16 cellular contexts compared by ENCODE assay signal in the genomic region with DNA sequence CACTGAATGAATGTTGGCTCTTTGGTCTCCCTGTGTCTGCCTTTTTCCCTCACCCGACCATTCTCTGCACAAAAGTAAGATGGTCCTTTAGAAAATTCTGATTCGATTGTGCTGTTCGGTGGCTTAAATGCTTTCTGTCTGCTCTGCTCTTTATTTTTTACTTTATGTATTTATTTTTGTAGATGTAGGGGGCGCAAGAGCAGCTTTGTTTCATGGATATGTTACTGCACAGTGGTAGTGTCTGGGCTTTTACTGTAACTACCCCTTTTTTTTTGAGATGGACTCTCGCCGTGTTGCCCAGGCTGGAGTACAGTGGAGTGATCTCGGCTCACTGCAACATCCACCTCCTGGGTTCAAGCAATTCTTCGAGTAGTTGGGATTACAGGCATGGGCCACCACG.
DNase-seq lines count a peak whose midpoint lies in the region; ATAC-seq and TF ChIP-seq lines count a peak whose summit lies in the region.
"Had no signal": no experiment of that assay in that cellular context is flagged by ENCODE, and none has a peak within 500 bp of the region (broad histone marks: within the 10 kb centered on the region; RNA-seq: fewer than 3 reads in every experiment).

No MANE protein-coding gene starts in this region.

- peak; percentile 29; the same call in 1 of the 3 replicates for ATAC-seq in SK-N-SH treated with all-trans-retinoic acid at 6 μM for 48 hours
- no peak for ATAC-seq in GM21390 (IDR thresholded peaks at IDR 0.05; ENCODE audit: unreplicated experiment)
- ATAC-seq: HepG2 had no signal

- peak; percentile 28 for DNase-seq in SIG-M5 treated with dmso at 0.1 percent for 504 hours (lab: John Stamatoyannopoulos, UW; ENCODE audit: unreplicated experiment)
- DNase-seq in SIG-M5 (lab: John Stamatoyannopoulos, UW): no peak
- peak; percentile 37 for DNase-seq in NAMALWA (ENCODE audit: low spot score)
- DNase-seq in T-helper 9 cell: no peak
- DNase-seq in T-helper 2 cell: no peak
- no peak for DNase-seq in HuH-7 (ENCODE audit: low spot score)
- DNase-seq: Caco-2, DMS79, GM23248, NCI-H1092, NCI-H1694 treated with DMSO at 0.1 percent for 48 hours, NCI-H345, RPMI8226 had no signal

TF ChIP-seq in SK-N-SH treated with all-trans-retinoic acid at 6 μM for 48 hours, 23 proteins besides CTCF, POLR2A, EP300 and RAD21:
- TF ChIP-seq ZC3H10 (CRISPR knock-in tag; IDR thresholded peaks at IDR 0.05) (no peak), BACH2 (CRISPR knock-in tag; IDR thresholded peaks at IDR 0.05; ENCODE audit: borderline replicate concordance) (no peak), OSR1 (CRISPR knock-in tag; IDR thresholded peaks at IDR 0.05) (no peak)
- TF ChIP-seq, protein P1, sequence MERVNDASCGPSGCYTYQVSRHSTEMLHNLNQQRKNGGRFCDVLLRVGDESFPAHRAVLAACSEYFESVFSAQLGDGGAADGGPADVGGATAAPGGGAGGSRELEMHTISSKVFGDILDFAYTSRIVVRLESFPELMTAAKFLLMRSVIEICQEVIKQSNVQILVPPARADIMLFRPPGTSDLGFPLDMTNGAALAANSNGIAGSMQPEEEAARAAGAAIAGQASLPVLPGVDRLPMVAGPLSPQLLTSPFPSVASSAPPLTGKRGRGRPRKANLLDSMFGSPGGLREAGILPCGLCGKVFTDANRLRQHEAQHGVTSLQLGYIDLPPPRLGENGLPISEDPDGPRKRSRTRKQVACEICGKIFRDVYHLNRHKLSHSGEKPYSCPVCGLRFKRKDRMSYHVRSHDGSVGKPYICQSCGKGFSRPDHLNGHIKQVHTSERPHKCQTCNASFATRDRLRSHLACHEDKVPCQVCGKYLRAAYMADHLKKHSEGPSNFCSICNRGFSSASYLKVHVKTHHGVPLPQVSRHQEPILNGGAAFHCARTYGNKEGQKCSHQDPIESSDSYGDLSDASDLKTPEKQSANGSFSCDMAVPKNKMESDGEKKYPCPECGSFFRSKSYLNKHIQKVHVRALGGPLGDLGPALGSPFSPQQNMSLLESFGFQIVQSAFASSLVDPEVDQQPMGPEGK (CRISPR knock-in tag; IDR thresholded peaks at IDR 0.05; ENCODE audit: borderline replicate concordance): no peak
- TF ChIP-seq, protein P2, sequence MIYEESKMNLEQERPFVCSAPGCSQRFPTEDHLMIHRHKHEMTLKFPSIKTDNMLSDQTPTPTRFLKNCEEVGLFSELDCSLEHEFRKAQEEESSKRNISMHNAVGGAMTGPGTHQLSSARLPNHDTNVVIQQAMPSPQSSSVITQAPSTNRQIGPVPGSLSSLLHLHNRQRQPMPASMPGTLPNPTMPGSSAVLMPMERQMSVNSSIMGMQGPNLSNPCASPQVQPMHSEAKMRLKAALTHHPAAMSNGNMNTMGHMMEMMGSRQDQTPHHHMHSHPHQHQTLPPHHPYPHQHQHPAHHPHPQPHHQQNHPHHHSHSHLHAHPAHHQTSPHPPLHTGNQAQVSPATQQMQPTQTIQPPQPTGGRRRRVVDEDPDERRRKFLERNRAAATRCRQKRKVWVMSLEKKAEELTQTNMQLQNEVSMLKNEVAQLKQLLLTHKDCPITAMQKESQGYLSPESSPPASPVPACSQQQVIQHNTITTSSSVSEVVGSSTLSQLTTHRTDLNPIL (CRISPR knock-in tag; IDR thresholded peaks at IDR 0.05; ENCODE audit: low read depth): no peak

Comparison
In these comparisons a context has a peak if more than half of its experiments do, and no peak if none do; other contexts are left out.
1. DNase-seq: peak in SIG-M5 treated with dmso at 0.1 percent for 504 hours (single experiment) and NAMALWA (single experiment); none in SIG-M5 (single experiment), T-helper 9 cell (single experiment), T-helper 2 cell (0 of 5) and HuH-7 (single experiment).